25 cellular contexts compared by ENCODE assay signal in the genomic region with DNA sequence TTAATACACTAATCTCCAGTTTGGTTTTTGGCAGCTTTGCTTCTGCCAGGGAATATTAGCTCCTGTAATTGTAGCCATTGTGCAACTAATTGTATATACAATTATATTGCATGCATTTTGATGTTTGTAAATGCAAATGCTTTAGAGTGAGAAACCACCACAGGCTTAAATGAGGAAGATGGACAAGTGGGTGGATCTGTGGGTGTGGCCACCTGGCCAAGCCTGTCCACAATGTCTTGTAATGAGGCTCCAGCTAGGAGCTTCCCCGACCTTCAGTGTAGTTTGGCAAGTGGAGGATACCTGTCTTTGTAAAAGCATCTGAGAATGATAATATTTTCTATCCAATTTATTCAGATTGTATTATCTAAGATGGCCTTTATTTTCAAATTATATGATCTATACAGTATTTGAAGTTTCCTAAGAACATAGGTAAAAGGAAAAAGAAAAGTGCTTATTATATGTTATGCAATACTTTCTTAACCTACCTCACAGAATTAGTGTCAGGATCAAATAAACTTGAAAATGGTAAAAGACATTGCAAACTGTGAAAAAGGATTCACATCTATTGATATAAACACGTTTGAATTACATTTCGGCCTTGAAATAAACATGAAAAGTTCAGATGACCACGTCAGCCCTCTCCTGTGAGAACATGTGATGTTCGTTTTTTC. TPM values are rescaled to one million over a fixed set of nuclear protein-coding genes. Genes with fewer than 3 reads are reported as not detected.
DNase-seq lines count a peak whose midpoint lies in the region; ATAC-seq lines count a peak whose summit lies in the region.
"Had no signal": no experiment of that assay in that cellular context is flagged by ENCODE, and none has a peak within 500 bp of the region (broad histone marks: within the 10 kb centered on the region; RNA-seq: fewer than 3 reads in every experiment).

No MANE protein-coding gene starts in this region.

- CTCF ChIA-PET in naive thymus-derived CD4-positive, alpha-beta T cell (lab: Charles Lee): no interaction called here

- peak; percentile 44 for ATAC-seq in HG03378 (IDR thresholded peaks at IDR 0.05; ENCODE audit: unreplicated experiment)
- ATAC-seq in naive thymus-derived CD4-positive, alpha-beta T cell: peak; percentile 46
- no peak for ATAC-seq in activated T-cell treated with anti-CD3 and anti-CD28 coated beads, Interleukin-2, amount 50 U/mL, for 72 hours (replicated peaks in 1 of 2)
- ATAC-seq: activated CD4-positive, alpha-beta T cell treated with anti-CD3 and anti-CD28 coated beads for 36 hours; stimulated activated effector memory CD8-positive, alpha-beta T cell treated with anti-CD3 and anti-CD28 coated beads, Interleukin-12 subunit alpha, Interleukin-12 subunit beta, amount 100 ng/mL, for 72 hours had no signal

- H3K36me3 Mint-ChIP-seq in naive thymus-derived CD4-positive, alpha-beta T cell: no peaks in the 10 kb centered on the region
- H3K36me3 Mint-ChIP-seq in activated T-cell treated with anti-CD3 and anti-CD28 coated beads, Interleukin-2, amount 50 U/mL, for 72 hours (ENCODE audit: insufficient read depth in 2 of 2): no peaks in the 10 kb centered on the region
- H3K36me3 Mint-ChIP-seq: stimulated activated effector memory CD8-positive, alpha-beta T cell treated with anti-CD3 and anti-CD28 coated beads, Interleukin-12 subunit alpha, Interleukin-12 subunit beta, amount 100 ng/mL, for 72 hours had no signal

- DNase-seq in SIG-M5 treated with dmso at 0.1 percent for 504 hours (lab: John Stamatoyannopoulos, UW; ENCODE audit: unreplicated experiment): peak; percentile 7
- DNase-seq in SIG-M5 (lab: John Stamatoyannopoulos, UW): no peak
- peak; percentile 43 for DNase-seq in NOMO-1 treated with DMSO at 0.1 percent for 48 hours (lab: John Stamatoyannopoulos, UW; ENCODE audit: unreplicated experiment)
- no peak for DNase-seq in naive thymus-derived CD4-positive, alpha-beta T cell
- DNase-seq in pons (ENCODE audit: low spot score): no peak
- DNase-seq in SHP77 (lab: John Stamatoyannopoulos, UW): no peak
- DNase-seq in activated T-cell treated with anti-CD3 and anti-CD28 coated beads, Interleukin-2, amount 50 U/mL, for 72 hours: no peak
- DNase-seq: activated CD4-positive, alpha-beta T cell treated with anti-CD3 and anti-CD28 coated beads for 36 hours; activated naive CD4-positive, alpha-beta T cell treated with anti-CD3 and anti-CD28 coated beads, Interleukin-2, amount 50 U/mL, for 16 hours; aorta; COR-L47; DMS79; glutamatergic neuron; GOT3; mammary epithelial cell; NCI-H1694; nucleus accumbens; Peyer's patch; SK-N-SH; stimulated activated CD4-positive, alpha-beta T cell treated with anti-CD3 and anti-CD28 coated beads, Interleukin-1b, Interleukin-23, amount 100 ng/mL, for 48 hours; uterus had no signal

- no peak overlapping the region for H3K4me3 ChIP-seq in naive thymus-derived CD4-positive, alpha-beta T cell (ENCODE audit: low read length)
- H3K4me3 ChIP-seq: Peyer's patch, skin epidermis, suprapubic skin, uterus had no signal

- H3K9me3 Mint-ChIP-seq in naive thymus-derived CD4-positive, alpha-beta T cell: no peaks in the 10 kb centered on the region
- no peaks in the 10 kb centered on the region for H3K9me3 Mint-ChIP-seq in activated T-cell treated with anti-CD3 and anti-CD28 coated beads, Interleukin-2, amount 50 U/mL, for 72 hours
- H3K9me3 Mint-ChIP-seq: stimulated activated effector memory CD8-positive, alpha-beta T cell treated with anti-CD3 and anti-CD28 coated beads, Interleukin-12 subunit alpha, Interleukin-12 subunit beta, amount 100 ng/mL, for 72 hours had no signal

- H3K4me1 Mint-ChIP-seq in naive thymus-derived CD4-positive, alpha-beta T cell: no peaks in the 10 kb centered on the region
- H3K4me1 Mint-ChIP-seq in activated T-cell treated with anti-CD3 and anti-CD28 coated beads, Interleukin-2, amount 50 U/mL, for 72 hours (ENCODE audit: low read depth): peaks cover 14% of the 10 kb centered on the region
- H3K4me1 Mint-ChIP-seq: stimulated activated effector memory CD8-positive, alpha-beta T cell treated with anti-CD3 and anti-CD28 coated beads, Interleukin-12 subunit alpha, Interleukin-12 subunit beta, amount 100 ng/mL, for 72 hours had no signal

- peaks cover 0 to 16% (median 0%) of the 10 kb centered on the region in 5 donors for H3K27me3 Mint-ChIP-seq in naive thymus-derived CD4-positive, alpha-beta T cell
- H3K27me3 Mint-ChIP-seq in activated T-cell treated with anti-CD3 and anti-CD28 coated beads, Interleukin-2, amount 50 U/mL, for 72 hours (ENCODE audit: low read depth): no peaks in the 10 kb centered on the region
- H3K27me3 Mint-ChIP-seq: activated CD4-positive, alpha-beta T cell treated with anti-CD3 and anti-CD28 coated beads for 36 hours had no signal

- no peaks in the 10 kb centered on the region for H3K4me1 ChIP-seq in naive thymus-derived CD4-positive, alpha-beta T cell (ENCODE audit: control insufficient read depth in 2 of 2, insufficient read depth in 2 of 2, low read length in 2 of 2)
- H3K4me1 ChIP-seq: Peyer's patch, suprapubic skin, uterus had no signal

- no peak overlapping the region for H3K4me3 Mint-ChIP-seq in naive thymus-derived CD4-positive, alpha-beta T cell
- no peak overlapping the region for H3K4me3 Mint-ChIP-seq in activated T-cell treated with anti-CD3 and anti-CD28 coated beads, Interleukin-2, amount 50 U/mL, for 72 hours
- H3K4me3 Mint-ChIP-seq: activated CD4-positive, alpha-beta T cell treated with anti-CD3 and anti-CD28 coated beads for 36 hours; stimulated activated effector memory CD8-positive, alpha-beta T cell treated with anti-CD3 and anti-CD28 coated beads, Interleukin-12 subunit alpha, Interleukin-12 subunit beta, amount 100 ng/mL, for 72 hours had no signal

- no peaks in the 10 kb centered on the region for H3K36me3 ChIP-seq in naive thymus-derived CD4-positive, alpha-beta T cell (ENCODE audit: control insufficient read depth in 2 of 3, insufficient read depth in 3 of 3, low read length in 3 of 3)
- H3K36me3 ChIP-seq: Peyer's patch, suprapubic skin, uterus had no signal

- no peak overlapping the region for H3K27ac Mint-ChIP-seq in naive thymus-derived CD4-positive, alpha-beta T cell
- no peak overlapping the region for H3K27ac Mint-ChIP-seq in activated T-cell treated with anti-CD3 and anti-CD28 coated beads, Interleukin-2, amount 50 U/mL, for 72 hours
- H3K27ac Mint-ChIP-seq: activated CD4-positive, alpha-beta T cell treated with anti-CD3 and anti-CD28 coated beads for 36 hours; stimulated activated effector memory CD8-positive, alpha-beta T cell treated with anti-CD3 and anti-CD28 coated beads, Interleukin-12 subunit alpha, Interleukin-12 subunit beta, amount 100 ng/mL, for 72 hours had no signal

- POLR2A ChIA-PET in naive thymus-derived CD4-positive, alpha-beta T cell (lab: Charles Lee): no interaction called here

- no peak overlapping the region for H3K27ac ChIP-seq in naive thymus-derived CD4-positive, alpha-beta T cell (ENCODE audit: low read depth, low read length)
- H3K27ac ChIP-seq: Peyer's patch, skin epidermis, suprapubic skin, uterus had no signal

- H3K27me3 ChIP-seq in naive thymus-derived CD4-positive, alpha-beta T cell (ENCODE audit: control insufficient read depth in 2 of 2, insufficient read depth in 2 of 2, low read length in 2 of 2): no peaks in the 10 kb centered on the region
- H3K27me3 ChIP-seq: Peyer's patch, suprapubic skin, uterus had no signal

- intact Hi-C loops in naive thymus-derived CD4-positive, alpha-beta T cell (cut with micrococcal nuclease): loop anchor here in 1 of 2 donors (2.0 kb wide), 1 partner anchor 33 kb away; no protein-coding TSS in a partner anchor

- H3K9me3 ChIP-seq in naive thymus-derived CD4-positive, alpha-beta T cell (ENCODE audit: control insufficient read depth in 2 of 3, low read length in 3 of 3): no peaks in the 10 kb centered on the region
- H3K9me3 ChIP-seq: Peyer's patch, SK-N-SH, suprapubic skin, uterus had no signal

RNA-seq across cellular contexts. Expression of a gene that starts 49.3 kb away (rescaled TPM):
- total RNA-seq in naive thymus-derived CD4-positive, alpha-beta T cell: 100 to 1,000 TPM in 4 of 5 experiments, 10 to 100 TPM in 1; 88.8 to 164 (median 141) TPM
- 10 to 100 TPM; 17.5 to 21.0 TPM for polyA plus RNA-seq in naive thymus-derived CD4-positive, alpha-beta T cell
- total RNA-seq in activated T-cell treated with anti-CD3 and anti-CD28 coated beads, Interleukin-2, amount 50 U/mL, for 72 hours: 10 to 100 TPM; 62.9 to 71.6 TPM

Comparison
In these comparisons a context has a peak if more than half of its experiments do, and no peak if none do; other contexts are left out.
1. DNase-seq: peak in SIG-M5 treated with dmso at 0.1 percent for 504 hours (single experiment) and NOMO-1 treated with DMSO at 0.1 percent for 48 hours (single experiment); none in SIG-M5 (single experiment), naive thymus-derived CD4-positive, alpha-beta T cell (0 of 9), pons (single experiment), SHP77 (0 of 2) and activated T-cell treated with anti-CD3 and anti-CD28 coated beads, Interleukin-2, amount 50 U/mL, for 72 hours (0 of 2).
2. ATAC-seq: peak in HG03378 (single experiment) and naive thymus-derived CD4-positive, alpha-beta T cell (single experiment); none in activated T-cell treated with anti-CD3 and anti-CD28 coated beads, Interleukin-2, amount 50 U/mL, for 72 hours (0 of 2).